1 cellular context compared by ENCODE assay signal in genomic region chr15:99057020-99057419, GRCh38.
TF ChIP-seq lines count a peak whose summit lies in the region.

No MANE protein-coding gene starts in this region.

TF ChIP-seq in WTC11, 78 proteins besides CTCF, POLR2A, EP300 and RAD21 (continued from another document):
- TF ChIP-seq ZSCAN18 (CRISPR knock-in tag; IDR thresholded peaks at IDR 0.05), result no peak
- no peak for TF ChIP-seq MXD4 (CRISPR knock-in tag; IDR thresholded peaks at IDR 0.05; ENCODE audit: borderline replicate concordance)
- TF ChIP-seq TEAD4 (CRISPR knock-in tag; IDR thresholded peaks at IDR 0.05), result no peak
- no peak for TF ChIP-seq IRF1 (CRISPR knock-in tag; IDR thresholded peaks at IDR 0.05)
